Comparison of ENCODE assay signal across 13 cellular contexts in the genomic region with DNA sequence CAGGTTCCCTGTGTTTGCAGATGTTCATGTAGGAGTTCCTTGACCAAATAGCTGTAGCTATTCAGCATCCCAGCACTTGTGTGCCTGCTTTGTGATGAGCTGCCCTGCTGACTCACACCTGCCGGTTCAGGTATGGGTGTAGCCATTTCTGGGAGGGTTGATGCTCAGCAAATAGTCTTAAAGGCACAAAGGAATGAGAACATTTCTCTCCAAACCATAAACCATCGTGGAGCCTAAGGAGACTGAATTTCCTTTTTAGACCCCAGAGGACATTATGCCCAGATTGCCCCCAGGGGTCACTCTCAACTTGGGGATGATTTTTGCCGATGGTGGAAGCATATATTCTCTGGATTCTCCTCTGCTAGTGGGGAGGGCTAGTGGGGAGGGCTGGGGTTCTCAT.
A peak's percentile ranks its signal among the peaks of the same experiment; 100 is the strongest.
DNase-seq lines count a peak whose midpoint lies in the region; ATAC-seq and TF ChIP-seq lines count a peak whose summit lies in the region.
"Had no signal": no experiment of that assay in that cellular context is flagged by ENCODE, and none has a peak within 500 bp of the region (broad histone marks: within the 10 kb centered on the region; RNA-seq: fewer than 3 reads in every experiment).

No MANE protein-coding gene starts in this region.

- peak overlapping the region; percentile 58 for H3K4me2 ChIP-seq in PC-3 (ENCODE audit: low read length)

- no peaks in the 10 kb centered on the region for H3K4me1 ChIP-seq in heart left ventricle
- peaks cover 0 to 8% of the 10 kb centered on the region in 2 donors for H3K4me1 ChIP-seq in right atrium auricular region
- H3K4me1 ChIP-seq in PC-3 (ENCODE audit: insufficient read depth, low read length): peaks cover 36% of the 10 kb centered on the region
- H3K4me1 ChIP-seq: adrenal gland, lower lobe of right lung, parathyroid adenoma had no signal

- no peak overlapping the region for H3K4me3 ChIP-seq in heart left ventricle
- no peak overlapping the region for H3K4me3 ChIP-seq in right atrium auricular region
- peak overlapping the region; percentile 33; the same call in 1 of the 2 replicates for H3K4me3 ChIP-seq in PC-3 (ENCODE audit: low read length)
- no peak overlapping the region for H3K4me3 ChIP-seq in fibroblast of the aortic adventitia (ENCODE audit: low read depth, low read length)
- H3K4me3 ChIP-seq in dorsolateral prefrontal cortex: no peak overlapping the region
- H3K4me3 ChIP-seq: adrenal gland, lower lobe of right lung, SK-N-MC had no signal

- WGBS in heart left ventricle, 4 donors: 45 to 64% (median 50%) methylated on average over 3 of the region's 3 CpGs

- CTCF ChIA-PET in PC-3 (lab: Charles Lee): no interaction called here

- no peaks in the 10 kb centered on the region for H3K79me2 ChIP-seq in PC-3 (ENCODE audit: low read length)
- H3K79me2 ChIP-seq: parathyroid adenoma had no signal

- peak in 1 of 5 donors; percentile 26 for DNase-seq in heart left ventricle
- no peak for DNase-seq in right atrium auricular region (ENCODE audit: low spot score)
- DNase-seq in PC-3: peak; percentile 89
- no peak for DNase-seq in fibroblast of the aortic adventitia (ENCODE audit: low read depth)
- no peak for DNase-seq in dorsolateral prefrontal cortex
- DNase-seq in activated naive CD4-positive, alpha-beta T cell treated with Interleukin-2 at 50 U/mL for 16 hours: no peak
- no peak for DNase-seq in activated CD8-positive, alpha-beta memory T cell treated with anti-CD3 and anti-CD28 coated beads for 24 hours
- DNase-seq: adrenal gland, erythroblast, lower lobe of right lung had no signal

- TF ChIP-seq POLR2A in heart left ventricle (IDR thresholded peaks at IDR 0.05): no peak

- no peaks in the 10 kb centered on the region for H4K20me1 ChIP-seq in PC-3 (ENCODE audit: low read length)

- 0 out of 2 replicates have a peak overlapping the region, but pooled peaks have one; percentile 23 for H2AFZ ChIP-seq in PC-3 (ENCODE audit: low read length)
- H2AFZ ChIP-seq: parathyroid adenoma had no signal

- intact Hi-C loops in heart left ventricle (cut with DNase I): loop anchor here in 8 of 10 donors (5.0 to 10.0 kb wide), 5 partner anchors 100 to 303 kb away; no protein-coding TSS in a partner anchor
- intact Hi-C loops in PC-3 (cut with micrococcal nuclease): loop anchor here (5.0 kb wide), 1 partner anchor 57 kb away; no protein-coding TSS in a partner anchor
- intact Hi-C loops in dorsolateral prefrontal cortex (cut with DNase I): no loop called here

- TF ChIP-seq CTCF in heart left ventricle (IDR thresholded peaks at IDR 0.05) (peak in 9 of 12 donors; percentile 17 to 41 (median 33)), right atrium auricular region (IDR thresholded peaks at IDR 0.05) (peak in 1 of 2 donors; percentile 32), PC-3 (conservative IDR thresholded peaks at IDR 0.05; ENCODE audit: low read depth, low read length) (peak; percentile 40), fibroblast of the aortic adventitia (IDR thresholded peaks at IDR 0.05; ENCODE audit: insufficient read depth, low read length) (peak; percentile 16), dorsolateral prefrontal cortex (IDR thresholded peaks at IDR 0.05 in 54 of 56, conservative IDR thresholded peaks at IDR 0.05 in 2 of 56; ENCODE audit: low read depth in 1 of 56, partially characterized antibody in 56 of 56) (peak in 1 of 56 donors; percentile 15)

- H3K27ac ChIP-seq in heart left ventricle: no peak overlapping the region
- no peak overlapping the region for H3K27ac ChIP-seq in right atrium auricular region
- H3K27ac ChIP-seq in PC-3 (ENCODE audit: low read length): peak overlapping the region; percentile 83
- no peak overlapping the region for H3K27ac ChIP-seq in dorsolateral prefrontal cortex
- H3K27ac ChIP-seq: adrenal gland, lower lobe of right lung, parathyroid adenoma, SK-N-MC had no signal

- BruUV-seq in PC-3 (replicated peaks; lab: Mats Ljungman, UMichigan): no TSS peak

- H3K9ac ChIP-seq in PC-3 (ENCODE audit: low read length): peak overlapping the region; percentile 16; the same call in 1 of the 2 replicates
- H3K9ac ChIP-seq: parathyroid adenoma had no signal

- no peaks in the 10 kb centered on the region for H3K36me3 ChIP-seq in heart left ventricle
- H3K36me3 ChIP-seq in right atrium auricular region: no peaks in the 10 kb centered on the region
- H3K36me3 ChIP-seq in PC-3 (ENCODE audit: low read depth, low read length): no peaks in the 10 kb centered on the region
- H3K36me3 ChIP-seq: adrenal gland, lower lobe of right lung had no signal

- H3F3A ChIP-seq in PC-3 (ENCODE audit: low read length, unreplicated experiment): peaks cover 8% of the 10 kb centered on the region

- POLR2A ChIA-PET in PC-3 (lab: Charles Lee; ENCODE audit: unreplicated experiment): interaction anchor here (0.6 kb wide), 1 partner anchor 39 kb away, joined by 3 read pairs; no protein-coding TSS in a partner anchor

- peak in 1 of 4 donors; percentile 55 for ATAC-seq in heart left ventricle
- ATAC-seq in PC-3: peak; percentile 65
- ATAC-seq in HG02973 (IDR thresholded peaks at IDR 0.05; ENCODE audit: unreplicated experiment): no peak
- ATAC-seq: lower lobe of right lung had no signal

- H3K9me2 ChIP-seq in PC-3 (replicated peaks; ENCODE audit: low read length): no peaks in the 10 kb centered on the region

- H3K9me3 ChIP-seq in heart left ventricle (peaks cover 0 to 9% (median 0%) of the 10 kb centered on the region in 12 donors), right atrium auricular region (no peaks in the 10 kb centered on the region), PC-3 (ENCODE audit: low read length) (no peaks in the 10 kb centered on the region)
- H3K9me3 ChIP-seq: adrenal gland, lower lobe of right lung had no signal

- H3K27me3 ChIP-seq in heart left ventricle (no peaks in the 10 kb centered on the region), right atrium auricular region (no peaks in the 10 kb centered on the region), PC-3 (ENCODE audit: low read length) (no peaks in the 10 kb centered on the region), dorsolateral prefrontal cortex (no peaks in the 10 kb centered on the region)
- H3K27me3 ChIP-seq: adrenal gland had no signal

Comparison
In these comparisons a context has a peak if more than half of its experiments do, and no peak if none do; other contexts are left out.
1. intact Hi-C loops: an anchor here in heart left ventricle (5.0 to 10.0 kb wide) and PC-3 (5.0 kb wide); none called in dorsolateral prefrontal cortex.